ENCODE assay signal across 21 cellular contexts in genomic region chr5:172571413-172571812, GRCh38.
DNase-seq lines count a peak whose midpoint lies in the region; ATAC-seq and TF ChIP-seq lines count a peak whose summit lies in the region.
"Had no signal": no experiment of that assay in that cellular context is flagged by ENCODE, and none has a peak within 500 bp of the region (broad histone marks: within the 10 kb centered on the region; RNA-seq: fewer than 3 reads in every experiment).

No MANE protein-coding gene starts in this region.

- intact Hi-C loops in activated CD8-positive, alpha-beta T cell treated with anti-CD3 and anti-CD28 coated beads for 36 hours (cut with micrococcal nuclease), result no loop called here

- H3K27me3 Mint-ChIP-seq in activated CD8-positive, alpha-beta T cell treated with anti-CD3 and anti-CD28 coated beads for 36 hours, result peaks cover 3% of the 10 kb centered on the region

- ATAC-seq in activated CD8-positive, alpha-beta T cell treated with anti-CD3 and anti-CD28 coated beads for 36 hours, result peak; percentile 27
- no peak for ATAC-seq in GM21786 (IDR thresholded peaks at IDR 0.05; ENCODE audit: unreplicated experiment)
- ATAC-seq: left lobe of liver had no signal

- H3K9me3 Mint-ChIP-seq in activated CD8-positive, alpha-beta T cell treated with anti-CD3 and anti-CD28 coated beads for 36 hours, result no peaks in the 10 kb centered on the region
- H3K9me3 Mint-ChIP-seq: activated naive CD8-positive, alpha-beta T cell treated with anti-CD3 and anti-CD28 coated beads for 36 hours had no signal

- no peak overlapping the region for H3K4me3 Mint-ChIP-seq in activated CD8-positive, alpha-beta T cell treated with anti-CD3 and anti-CD28 coated beads for 36 hours
- H3K4me3 Mint-ChIP-seq: activated naive CD8-positive, alpha-beta T cell treated with anti-CD3 and anti-CD28 coated beads for 36 hours; naive B cell had no signal

- DNase-seq in CMK (ENCODE audit: low read depth) (peak; percentile 8), NAMALWA (ENCODE audit: low spot score) (peak; percentile 16), iPS-NIHi11 (ENCODE audit: low spot score) (peak; percentile 37), AG08395 (ENCODE audit: low spot score) (no peak), inferior parietal cortex (ENCODE audit: extremely low spot score) (no peak), NCI-H82 (lab: John Stamatoyannopoulos, UW) (no peak)
- no peak for DNase-seq in activated CD8-positive, alpha-beta T cell treated with anti-CD3 and anti-CD28 coated beads for 36 hours
- DNase-seq: activated CD8-positive, alpha-beta memory T cell treated with anti-CD3 and anti-CD28 coated beads, Interleukin-2, amount 50 U/mL, for 4 hours; activated naive CD8-positive, alpha-beta T cell treated with anti-CD3 and anti-CD28 coated beads for 36 hours; foreskin fibroblast; mesendoderm; naive B cell; NCI-H146; NCI-H2171 treated with DMSO at 0.1 percent for 48 hours; NCI-H526; SK-N-SH; stimulated activated CD4-positive, alpha-beta T cell treated with anti-CD3 and anti-CD28 coated beads, Interleukin-4, amount 100 ng/mL, for 1 hour; stimulated activated naive CD4-positive, alpha-beta T cell; T-helper 2 cell had no signal

- H3K27ac Mint-ChIP-seq in activated CD8-positive, alpha-beta T cell treated with anti-CD3 and anti-CD28 coated beads for 36 hours, result no peak overlapping the region
- H3K27ac Mint-ChIP-seq: activated naive CD8-positive, alpha-beta T cell treated with anti-CD3 and anti-CD28 coated beads for 36 hours; naive B cell had no signal

- CTCF ChIA-PET in activated CD8-positive, alpha-beta T cell treated with anti-CD3 and anti-CD28 coated beads for 36 hours (lab: Charles Lee), result no interaction called here

- no peaks in the 10 kb centered on the region for H3K36me3 Mint-ChIP-seq in activated CD8-positive, alpha-beta T cell treated with anti-CD3 and anti-CD28 coated beads for 36 hours (ENCODE audit: low read depth)
- H3K36me3 Mint-ChIP-seq: activated naive CD8-positive, alpha-beta T cell treated with anti-CD3 and anti-CD28 coated beads for 36 hours; naive B cell had no signal

- no peaks in the 10 kb centered on the region for H3K4me1 Mint-ChIP-seq in activated CD8-positive, alpha-beta T cell treated with anti-CD3 and anti-CD28 coated beads for 36 hours (ENCODE audit: low read depth)
- H3K4me1 Mint-ChIP-seq: activated naive CD8-positive, alpha-beta T cell treated with anti-CD3 and anti-CD28 coated beads for 36 hours had no signal

- POLR2A ChIA-PET in activated CD8-positive, alpha-beta T cell treated with anti-CD3 and anti-CD28 coated beads for 36 hours (lab: Charles Lee), result no interaction called here

- no peak for TF ChIP-seq CTCF in activated CD8-positive, alpha-beta T cell treated with anti-CD3 and anti-CD28 coated beads for 36 hours (IDR thresholded peaks at IDR 0.05)

Comparison
In these comparisons a context has a peak if more than half of its experiments do, and no peak if none do; other contexts are left out.
1. DNase-seq: peak in CMK (single experiment), NAMALWA (single experiment) and iPS-NIHi11 (single experiment); none in activated CD8-positive, alpha-beta T cell treated with anti-CD3 and anti-CD28 coated beads for 36 hours (single experiment), AG08395 (single experiment), inferior parietal cortex (single experiment) and NCI-H82 (single experiment).